Comparison of ENCODE assay signal across 10 cellular contexts in genomic region chr19:4584670-4585460, GRCh38. TPM values are rescaled to one million over a fixed set of nuclear protein-coding genes. Genes with fewer than 3 reads are reported as not detected.
DNase-seq lines count a peak whose midpoint lies in the region; ATAC-seq and TF ChIP-seq lines count a peak whose summit lies in the region.
"Had no signal": no experiment of that assay in that cellular context is flagged by ENCODE, and none has a peak within 500 bp of the region (broad histone marks: within the 10 kb centered on the region; RNA-seq: fewer than 3 reads in every experiment).

No MANE protein-coding gene starts in this region.

- H4K20me1 ChIP-seq in neural cell (ENCODE audit: insufficient read depth): peaks cover 2% of the 10 kb centered on the region

- no peaks in the 10 kb centered on the region for H3K9me2 ChIP-seq in neural cell (ENCODE audit: insufficient read depth, low read length)

- TF ChIP-seq CTCF in BJ (IDR thresholded peaks at IDR 0.05; ENCODE audit: insufficient read depth, low read depth, low read length) (no peak), neural cell (IDR thresholded peaks at IDR 0.05; ENCODE audit: poor library complexity, severe bottlenecking) (no peak)

- CTCF ChIA-PET in BJ (lab: Yijun Ruan, JAX): interaction anchor here (0.8 to 2.6 kb wide), 10 partner anchors 8 to 52 kb away, joined by 3 to 10 read pairs (median 4); no protein-coding TSS in a partner anchor
- CTCF ChIA-PET in activated CD8-positive, alpha-beta T cell treated with anti-CD3 and anti-CD28 coated beads, Interleukin-2, amount 10 ng/mL, durations not matched to agents 7 days and 5 days (lab: Charles Lee): interaction anchor here (0.8 to 1.5 kb wide), 3 partner anchors 52 to 206 kb away, joined by 3 to 5 read pairs (median 3); partner anchors contain the start of gene FEM1A
- CTCF ChIA-PET in activated naive CD4-positive, alpha-beta T cell treated with anti-CD3 and anti-CD28 coated beads, Interleukin-2, amount 10 ng/mL, durations not matched to agents 7 days and 5 days (lab: Charles Lee): interaction anchor here (0.8 kb wide), 2 partner anchors 9 to 51 kb away, joined by 4 to 6 read pairs; no protein-coding TSS in a partner anchor

- no peaks in the 10 kb centered on the region for H3K9me3 Mint-ChIP-seq in IgD-negative memory B cell
- no peaks in the 10 kb centered on the region for H3K9me3 Mint-ChIP-seq in activated CD8-positive, alpha-beta T cell treated with anti-CD3 and anti-CD28 coated beads, Interleukin-2, amount 10 ng/mL, durations not matched to agents 7 days and 5 days (ENCODE audit: insufficient read depth)
- no peaks in the 10 kb centered on the region for H3K9me3 Mint-ChIP-seq in activated naive CD4-positive, alpha-beta T cell treated with anti-CD3 and anti-CD28 coated beads, Interleukin-2, amount 10 ng/mL, durations not matched to agents 7 days and 5 days
- H3K9me3 Mint-ChIP-seq: activated naive CD8-positive, alpha-beta T cell treated with anti-CD3 and anti-CD28 coated beads, Interleukin-2, amount 50 U/mL, for 24 hours; naive thymus-derived CD4-positive, alpha-beta T cell had no signal

- peak overlapping the region in 2 of 3 donors; percentile 16 to 53 for H3K27ac Mint-ChIP-seq in IgD-negative memory B cell
- no peak overlapping the region for H3K27ac Mint-ChIP-seq in activated CD8-positive, alpha-beta T cell treated with anti-CD3 and anti-CD28 coated beads, Interleukin-2, amount 10 ng/mL, durations not matched to agents 7 days and 5 days
- H3K27ac Mint-ChIP-seq in activated naive CD4-positive, alpha-beta T cell treated with anti-CD3 and anti-CD28 coated beads, Interleukin-2, amount 10 ng/mL, durations not matched to agents 7 days and 5 days: no peak overlapping the region
- H3K27ac Mint-ChIP-seq: activated naive CD8-positive, alpha-beta T cell treated with anti-CD3 and anti-CD28 coated beads, Interleukin-2, amount 50 U/mL, for 24 hours; naive thymus-derived CD4-positive, alpha-beta T cell had no signal

- peak; percentile 7 for TF ChIP-seq EP300 in neural cell (conservative IDR thresholded peaks at IDR 0.05; ENCODE audit: poor library complexity, severe bottlenecking)

- no peak for DNase-seq in BJ (ENCODE audit: low read depth)
- peak; percentile 60 for DNase-seq in cerebellum (ENCODE audit: low spot score)
- DNase-seq in activated CD8-positive, alpha-beta T cell treated with anti-CD3 and anti-CD28 coated beads, Interleukin-2, amount 10 ng/mL, durations not matched to agents 7 days and 5 days: no peak
- DNase-seq in GOT3 (lab: John Stamatoyannopoulos, UW): no peak
- no peak for DNase-seq in activated naive CD4-positive, alpha-beta T cell treated with anti-CD3 and anti-CD28 coated beads, Interleukin-2, amount 10 ng/mL, durations not matched to agents 7 days and 5 days

- peaks cover 38% of the 10 kb centered on the region for H3K27me3 Mint-ChIP-seq in IgD-negative memory B cell
- H3K27me3 Mint-ChIP-seq in activated CD8-positive, alpha-beta T cell treated with anti-CD3 and anti-CD28 coated beads, Interleukin-2, amount 10 ng/mL, durations not matched to agents 7 days and 5 days (ENCODE audit: low read depth): peaks cover 32% of the 10 kb centered on the region
- peaks cover 73% of the 10 kb centered on the region for H3K27me3 Mint-ChIP-seq in activated naive CD4-positive, alpha-beta T cell treated with anti-CD3 and anti-CD28 coated beads, Interleukin-2, amount 10 ng/mL, durations not matched to agents 7 days and 5 days

- H3K4me3 ChIP-seq in BJ (ENCODE audit: low read depth, low read length) (peak overlapping the region; percentile 44), neural cell (ENCODE audit: low read length) (peak overlapping the region; percentile 91)

- H3K4me1 Mint-ChIP-seq in IgD-negative memory B cell: peaks cover 4 to 7% (median 5%) of the 10 kb centered on the region in 3 donors
- peaks cover 6% of the 10 kb centered on the region for H3K4me1 Mint-ChIP-seq in activated CD8-positive, alpha-beta T cell treated with anti-CD3 and anti-CD28 coated beads, Interleukin-2, amount 10 ng/mL, durations not matched to agents 7 days and 5 days (ENCODE audit: low read depth)
- H3K4me1 Mint-ChIP-seq in activated naive CD4-positive, alpha-beta T cell treated with anti-CD3 and anti-CD28 coated beads, Interleukin-2, amount 10 ng/mL, durations not matched to agents 7 days and 5 days: peaks cover 7% of the 10 kb centered on the region

- H3K27ac ChIP-seq in neural cell (ENCODE audit: low read length): peak overlapping the region; percentile 51

- no peaks in the 10 kb centered on the region for H3K9me3 ChIP-seq in neural cell (ENCODE audit: low read length)

- H3K36me3 Mint-ChIP-seq in IgD-negative memory B cell: peaks cover 2% of the 10 kb centered on the region
- no peaks in the 10 kb centered on the region for H3K36me3 Mint-ChIP-seq in activated CD8-positive, alpha-beta T cell treated with anti-CD3 and anti-CD28 coated beads, Interleukin-2, amount 10 ng/mL, durations not matched to agents 7 days and 5 days (ENCODE audit: low read depth)
- no peaks in the 10 kb centered on the region for H3K36me3 Mint-ChIP-seq in activated naive CD4-positive, alpha-beta T cell treated with anti-CD3 and anti-CD28 coated beads, Interleukin-2, amount 10 ng/mL, durations not matched to agents 7 days and 5 days
- H3K36me3 Mint-ChIP-seq: naive thymus-derived CD4-positive, alpha-beta T cell had no signal

- POLR2A ChIA-PET in BJ (lab: Charles Lee): interaction anchor here (0.6 kb wide), 1 partner anchor 14 kb away, joined by 4 read pairs; no protein-coding TSS in a partner anchor
- POLR2A ChIA-PET in activated CD8-positive, alpha-beta T cell treated with anti-CD3 and anti-CD28 coated beads, Interleukin-2, amount 10 ng/mL, durations not matched to agents 7 days and 5 days (lab: Charles Lee): no interaction called here

- peak overlapping the region in 1 of 4 donors; percentile 57 for H3K4me3 Mint-ChIP-seq in IgD-negative memory B cell
- no peak overlapping the region for H3K4me3 Mint-ChIP-seq in activated CD8-positive, alpha-beta T cell treated with anti-CD3 and anti-CD28 coated beads, Interleukin-2, amount 10 ng/mL, durations not matched to agents 7 days and 5 days
- no peak overlapping the region for H3K4me3 Mint-ChIP-seq in activated naive CD4-positive, alpha-beta T cell treated with anti-CD3 and anti-CD28 coated beads, Interleukin-2, amount 10 ng/mL, durations not matched to agents 7 days and 5 days
- H3K4me3 Mint-ChIP-seq: activated naive CD8-positive, alpha-beta T cell treated with anti-CD3 and anti-CD28 coated beads, Interleukin-2, amount 50 U/mL, for 24 hours had no signal

- peaks cover 28% of the 10 kb centered on the region for H3K27me3 ChIP-seq in BJ (ENCODE audit: control insufficient read depth, insufficient read depth, low read length)
- no peaks in the 10 kb centered on the region for H3K27me3 ChIP-seq in neural cell (ENCODE audit: insufficient read depth, low read depth, low read length)

- H3K36me3 ChIP-seq in BJ (ENCODE audit: control insufficient read depth, insufficient read depth, low read length) (no peaks in the 10 kb centered on the region), neural cell (ENCODE audit: insufficient read depth, low read length) (no peaks in the 10 kb centered on the region)

- H3K79me2 ChIP-seq in neural cell (replicated peaks; ENCODE audit: insufficient read depth, low read length): peaks cover 6% of the 10 kb centered on the region

- peak overlapping the region; percentile 86 for H3K9ac ChIP-seq in neural cell (ENCODE audit: low read length)

- H3F3A ChIP-seq in neural cell (ENCODE audit: insufficient read depth, low read length, poor library complexity, severe bottlenecking): no peaks in the 10 kb centered on the region

- no peak for TF ChIP-seq RAD21 in neural cell (conservative IDR thresholded peaks at IDR 0.05)

- no peak for ATAC-seq in activated CD8-positive, alpha-beta T cell treated with anti-CD3 and anti-CD28 coated beads, Interleukin-2, amount 10 ng/mL, durations not matched to agents 7 days and 5 days
- ATAC-seq in esophagus mucosa: no peak
- ATAC-seq: activated naive CD8-positive, alpha-beta T cell treated with anti-CD3 and anti-CD28 coated beads, Interleukin-2, amount 50 U/mL, for 24 hours; naive thymus-derived CD4-positive, alpha-beta T cell had no signal

- peak overlapping the region; percentile 83 for H2AFZ ChIP-seq in neural cell (ENCODE audit: low read depth, low read length)

- peak overlapping the region; percentile 76 for H3K4me2 ChIP-seq in neural cell (ENCODE audit: low read length)

TF ChIP-seq in neural cell, 6 proteins besides CTCF, POLR2A, EP300 and RAD21 (continues in another document):
- no peak for TF ChIP-seq EZH2 (IDR thresholded peaks at IDR 0.05; ENCODE audit: borderline replicate concordance, insufficient read depth, low read length, poor library complexity, severe bottlenecking)

RNA-seq across cellular contexts. Expression of gene SEMA6B, which starts 25.4 kb away (rescaled TPM):
- polyA plus RNA-seq in BJ (2011; rRNA removed) (0.11 and 0.22 TPM in 2 replicates), IgD-negative memory B cell (not detected), neural cell (21.6 and 27.1 TPM in 2 replicates)
- 0.15 and 0.28 TPM in 2 replicates for polyA minus RNA-seq in BJ (2011; rRNA and poly(A)+ RNA removed)
- total RNA-seq in cerebellum (21.4 TPM), esophagus mucosa (2.0 TPM)
- 59.7 and 71.8 TPM in 2 replicates for polyA minus RNA-seq in neural cell
- total RNA-seq in activated CD8-positive, alpha-beta T cell treated with anti-CD3 and anti-CD28 coated beads, Interleukin-2, amount 10 ng/mL, durations not matched to agents 7 days and 5 days: not detected
- polyA plus RNA-seq: naive thymus-derived CD4-positive, alpha-beta T cell had no signal

RNA-seq across cellular contexts. Expression of gene LRG1, which starts 45.0 kb away (rescaled TPM):
- 0.02 TPM in 1 of 2 replicates, not detected in the other for polyA plus RNA-seq in BJ (2011; rRNA removed)
- not detected in 2 replicates for polyA minus RNA-seq in BJ (2011; rRNA and poly(A)+ RNA removed)
- 0.81 TPM for polyA plus RNA-seq in IgD-negative memory B cell
- 1.2 TPM for total RNA-seq in cerebellum
- polyA plus RNA-seq in neural cell: not detected in 2 replicates
- polyA minus RNA-seq in neural cell: 0.49 and 0.58 TPM in 2 replicates
- not detected for total RNA-seq in activated CD8-positive, alpha-beta T cell treated with anti-CD3 and anti-CD28 coated beads, Interleukin-2, amount 10 ng/mL, durations not matched to agents 7 days and 5 days
- 24.9 TPM for total RNA-seq in esophagus mucosa

RNA-seq across cellular contexts. Expression of gene PLIN5, which starts 49.8 kb away (rescaled TPM):
- polyA plus RNA-seq in BJ (2011; rRNA removed): not detected in 2 replicates
- not detected in 2 replicates for polyA minus RNA-seq in BJ (2011; rRNA and poly(A)+ RNA removed)
- polyA plus RNA-seq in IgD-negative memory B cell: not detected
- 2.3 TPM for total RNA-seq in cerebellum
- 1.0 and 1.3 TPM in 2 replicates for polyA plus RNA-seq in neural cell
- 0.35 and 1.2 TPM in 2 replicates for polyA minus RNA-seq in neural cell
- total RNA-seq in activated CD8-positive, alpha-beta T cell treated with anti-CD3 and anti-CD28 coated beads, Interleukin-2, amount 10 ng/mL, durations not matched to agents 7 days and 5 days: not detected
- 2.4 TPM for total RNA-seq in esophagus mucosa

RNA-seq across cellular contexts. Expression of gene TNFAIP8L1, which starts 54.5 kb away (rescaled TPM):
- polyA plus RNA-seq in BJ (2011; rRNA removed): 3.7 and 4.8 TPM in 2 replicates
- polyA minus RNA-seq in BJ (2011; rRNA and poly(A)+ RNA removed): 2.8 and 3.4 TPM in 2 replicates
- 18.4 TPM for polyA plus RNA-seq in IgD-negative memory B cell
- total RNA-seq in cerebellum: 4.4 TPM
- 0.99 and 1.6 TPM in 2 replicates for polyA plus RNA-seq in neural cell
- 1.0 and 1.7 TPM in 2 replicates for polyA minus RNA-seq in neural cell
- 10 to 100 TPM; 19.4 to 20.2 TPM for total RNA-seq in activated CD8-positive, alpha-beta T cell treated with anti-CD3 and anti-CD28 coated beads, Interleukin-2, amount 10 ng/mL, durations not matched to agents 7 days and 5 days
- total RNA-seq in esophagus mucosa: 8.1 TPM

Comparison
In these comparisons a context has a peak if more than half of its experiments do, and no peak if none do; other contexts are left out.
1. H3K27ac Mint-ChIP-seq: peak in IgD-negative memory B cell (2 of 3); none in activated CD8-positive, alpha-beta T cell treated with anti-CD3 and anti-CD28 coated beads, Interleukin-2, amount 10 ng/mL, durations not matched to agents 7 days and 5 days (single experiment) and activated naive CD4-positive, alpha-beta T cell treated with anti-CD3 and anti-CD28 coated beads, Interleukin-2, amount 10 ng/mL, durations not matched to agents 7 days and 5 days (single experiment).
2. RNA of gene LRG1, which starts 45.0 kb away (total RNA-seq): 24.9 TPM in esophagus mucosa (single experiment); 1.2 TPM in cerebellum (single experiment) and not detected in activated CD8-positive, alpha-beta T cell treated with anti-CD3 and anti-CD28 coated beads, Interleukin-2, amount 10 ng/mL, durations not matched to agents 7 days and 5 days; every median in the first group is over 10 times any median in the second.